In genomic region chrX:6226053-6226645, GRCh38 we compare ENCODE assay signal across 10 cellular contexts. TPM values are rescaled to one million over a fixed set of nuclear protein-coding genes. Genes with fewer than 3 reads are reported as not detected.
A peak's percentile ranks its signal among the peaks of the same experiment; 100 is the strongest.
DNase-seq lines count a peak whose midpoint lies in the region; ATAC-seq, FAIRE-seq and TF ChIP-seq lines count a peak whose summit lies in the region.
"Had no signal": no experiment of that assay in that cellular context is flagged by ENCODE, and none has a peak within 500 bp of the region (broad histone marks: within the 10 kb centered on the region; RNA-seq: fewer than 3 reads in every experiment).

No MANE protein-coding gene starts in this region.

- H3K4me3 ChIP-seq in astrocyte (ENCODE audit: insufficient read depth, low read depth, low read length): peak overlapping the region; percentile 52
- H3K4me3 ChIP-seq in iPS-20b (ENCODE audit: low read length): peak overlapping the region; percentile 88
- H3K4me3 ChIP-seq: mucosa of descending colon had no signal

- H3K27ac Mint-ChIP-seq in astrocyte (ENCODE audit: unreplicated experiment): no peak overlapping the region
- H3K27ac Mint-ChIP-seq in stimulated activated memory B cell treated with anti-CD40 and anti-IgM and Interleukin-4, amounts not matched to agents 10 μg/mL and 1 μg/mL and 100 μg/mL, for 72 hours: peak overlapping the region; percentile 73
- H3K27ac Mint-ChIP-seq in natural killer cell treated with Interleukin-12 subunit alpha and Interleukin-12 subunit beta and Interleukin-15 and Interleukin-18, amount 100 ng/mL, for 72 hours: no peak overlapping the region
- H3K27ac Mint-ChIP-seq in naive thymus-derived CD8-positive, alpha-beta T cell: no peak overlapping the region
- H3K27ac Mint-ChIP-seq: activated T-cell treated with anti-CD3 and anti-CD28 coated beads, Interleukin-2, amount 50 U/mL, for 72 hours had no signal

- no peaks in the 10 kb centered on the region for H3K27me3 Mint-ChIP-seq in astrocyte (ENCODE audit: low read depth, unreplicated experiment)
- peaks cover 13% of the 10 kb centered on the region for H3K27me3 Mint-ChIP-seq in stimulated activated memory B cell treated with anti-CD40 and anti-IgM and Interleukin-4, amounts not matched to agents 10 μg/mL and 1 μg/mL and 100 μg/mL, for 72 hours
- peaks cover 15 to 30% of the 10 kb centered on the region in 2 donors for H3K27me3 Mint-ChIP-seq in natural killer cell treated with Interleukin-12 subunit alpha and Interleukin-12 subunit beta and Interleukin-15 and Interleukin-18, amount 100 ng/mL, for 72 hours
- H3K27me3 Mint-ChIP-seq in naive thymus-derived CD8-positive, alpha-beta T cell: peaks cover 12 to 43% (median 24%) of the 10 kb centered on the region in 5 donors

- H3K79me2 ChIP-seq in astrocyte (ENCODE audit: insufficient read depth, low read length): no peaks in the 10 kb centered on the region

- H3K36me3 ChIP-seq in KOPT-K1 (ENCODE audit: insufficient read depth, low read length): no peaks in the 10 kb centered on the region
- H3K36me3 ChIP-seq in astrocyte (ENCODE audit: insufficient read depth, low read length): no peaks in the 10 kb centered on the region
- no peaks in the 10 kb centered on the region for H3K36me3 ChIP-seq in iPS-20b (ENCODE audit: insufficient read depth, low read depth, low read length)

- H3K27me3 ChIP-seq in astrocyte (ENCODE audit: insufficient read depth, low read length) (peaks cover 3% of the 10 kb centered on the region), iPS-20b (ENCODE audit: insufficient read depth, low read length) (no peaks in the 10 kb centered on the region)

- POLR2A ChIA-PET in naive thymus-derived CD8-positive, alpha-beta T cell (lab: Charles Lee): no interaction called here

- peaks cover 3% of the 10 kb centered on the region for H3K4me1 ChIP-seq in astrocyte (ENCODE audit: insufficient read depth, low read length)
- H3K4me1 ChIP-seq in iPS-20b (ENCODE audit: insufficient read depth, low read length): peaks cover 23% of the 10 kb centered on the region; the same call in 1 of the 2 replicates

- peak overlapping the region; percentile 63 for H2AFZ ChIP-seq in astrocyte (ENCODE audit: low read depth, low read length)

- no peaks in the 10 kb centered on the region for H3K36me3 Mint-ChIP-seq in astrocyte (ENCODE audit: low read depth, unreplicated experiment)
- H3K36me3 Mint-ChIP-seq in stimulated activated memory B cell treated with anti-CD40 and anti-IgM and Interleukin-4, amounts not matched to agents 10 μg/mL and 1 μg/mL and 100 μg/mL, for 72 hours: no peaks in the 10 kb centered on the region
- H3K36me3 Mint-ChIP-seq in natural killer cell treated with Interleukin-12 subunit alpha and Interleukin-12 subunit beta and Interleukin-15 and Interleukin-18, amount 100 ng/mL, for 72 hours: no peaks in the 10 kb centered on the region
- H3K36me3 Mint-ChIP-seq in naive thymus-derived CD8-positive, alpha-beta T cell: peaks cover 0 to 3% (median 0%) of the 10 kb centered on the region in 3 donors

- peaks cover 5% of the 10 kb centered on the region for H3K4me1 Mint-ChIP-seq in astrocyte (ENCODE audit: low read depth, unreplicated experiment)
- peaks cover 6% of the 10 kb centered on the region for H3K4me1 Mint-ChIP-seq in stimulated activated memory B cell treated with anti-CD40 and anti-IgM and Interleukin-4, amounts not matched to agents 10 μg/mL and 1 μg/mL and 100 μg/mL, for 72 hours
- no peaks in the 10 kb centered on the region for H3K4me1 Mint-ChIP-seq in natural killer cell treated with Interleukin-12 subunit alpha and Interleukin-12 subunit beta and Interleukin-15 and Interleukin-18, amount 100 ng/mL, for 72 hours (ENCODE audit: low read depth in 2 of 2)
- H3K4me1 Mint-ChIP-seq in naive thymus-derived CD8-positive, alpha-beta T cell: peaks cover 0 to 6% (median 3%) of the 10 kb centered on the region in 4 donors

- no peaks in the 10 kb centered on the region for H3K9me3 Mint-ChIP-seq in astrocyte (ENCODE audit: unreplicated experiment)
- H3K9me3 Mint-ChIP-seq in stimulated activated memory B cell treated with anti-CD40 and anti-IgM and Interleukin-4, amounts not matched to agents 10 μg/mL and 1 μg/mL and 100 μg/mL, for 72 hours: no peaks in the 10 kb centered on the region
- peaks cover 6% of the 10 kb centered on the region for H3K9me3 Mint-ChIP-seq in natural killer cell treated with Interleukin-12 subunit alpha and Interleukin-12 subunit beta and Interleukin-15 and Interleukin-18, amount 100 ng/mL, for 72 hours
- peaks cover 0 to 6% (median 0%) of the 10 kb centered on the region in 9 donors for H3K9me3 Mint-ChIP-seq in naive thymus-derived CD8-positive, alpha-beta T cell

- H3K27ac ChIP-seq in KOPT-K1 (ENCODE audit: low read depth, low read length, poor library complexity, severe bottlenecking): peak overlapping the region; percentile 31
- H3K27ac ChIP-seq in astrocyte (ENCODE audit: low read depth, low read length): no peak overlapping the region
- H3K27ac ChIP-seq in iPS-20b (ENCODE audit: low read length): no peak overlapping the region

- FAIRE-seq in astrocyte (lab: Jason Lieb, UNC): no peak

- peak overlapping the region; percentile 80 for H3K4me2 ChIP-seq in astrocyte (ENCODE audit: low read length)

- no peaks in the 10 kb centered on the region for H4K20me1 ChIP-seq in astrocyte (ENCODE audit: insufficient read depth, low read length)

- H3K9ac ChIP-seq in astrocyte (ENCODE audit: low read length) (peak overlapping the region; percentile 62), iPS-20b (ENCODE audit: low read depth, low read length) (peak overlapping the region; percentile 81; the same call in 1 of the 2 replicates)

- peak overlapping the region; percentile 87 for H3K4me3 Mint-ChIP-seq in astrocyte (ENCODE audit: unreplicated experiment)
- peak overlapping the region; percentile 73 for H3K4me3 Mint-ChIP-seq in stimulated activated memory B cell treated with anti-CD40 and anti-IgM and Interleukin-4, amounts not matched to agents 10 μg/mL and 1 μg/mL and 100 μg/mL, for 72 hours
- no peak overlapping the region for H3K4me3 Mint-ChIP-seq in natural killer cell treated with Interleukin-12 subunit alpha and Interleukin-12 subunit beta and Interleukin-15 and Interleukin-18, amount 100 ng/mL, for 72 hours
- H3K4me3 Mint-ChIP-seq in naive thymus-derived CD8-positive, alpha-beta T cell: peak overlapping the region in 5 of 10 donors; percentile 10 to 78 (median 50)

- TF ChIP-seq CTCF in astrocyte (IDR thresholded peaks at IDR 0.05; ENCODE audit: insufficient read depth, low read depth, low read length): no peak

- no peak for ATAC-seq in stimulated activated memory B cell treated with anti-CD40 and anti-IgM and Interleukin-4, amounts not matched to agents 10 μg/mL and 1 μg/mL and 100 μg/mL, for 72 hours
- no peak for ATAC-seq in natural killer cell treated with Interleukin-12 subunit alpha and Interleukin-12 subunit beta and Interleukin-15 and Interleukin-18, amount 100 ng/mL, for 72 hours
- no peak for ATAC-seq in naive thymus-derived CD8-positive, alpha-beta T cell
- ATAC-seq: mucosa of descending colon had no signal

- DNase-seq in astrocyte (ENCODE audit: low read depth): no peak
- no peak for DNase-seq in natural killer cell treated with Interleukin-12 subunit alpha and Interleukin-12 subunit beta and Interleukin-15 and Interleukin-18, amount 100 ng/mL, for 72 hours (ENCODE audit: low spot score)
- DNase-seq in mucosa of gallbladder (ENCODE audit: low spot score): no peak
- DNase-seq in naive thymus-derived CD8-positive, alpha-beta T cell: no peak
- DNase-seq in effector CD8-positive, alpha-beta T cell (lab: John Stamatoyannopoulos, UW): no peak
- DNase-seq: activated T-cell treated with anti-CD3 and anti-CD28 coated beads, Interleukin-2, amount 50 U/mL, for 72 hours had no signal

- H3K9me3 ChIP-seq in KOPT-K1 (ENCODE audit: insufficient read depth, low read length, poor library complexity, severe bottlenecking) (no peaks in the 10 kb centered on the region), astrocyte (ENCODE audit: insufficient read depth, low read depth, low read length) (no peaks in the 10 kb centered on the region), iPS-20b (ENCODE audit: insufficient read depth, low read depth, low read length) (no peaks in the 10 kb centered on the region)
- H3K9me3 ChIP-seq: mucosa of descending colon had no signal

RNA-seq across cellular contexts. Expression of gene NLGN4X, which starts 2.5 kb away (rescaled TPM):
- total RNA-seq in astrocyte (11.3 and 11.5 TPM in 2 replicates), mucosa of gallbladder (3.6 TPM)
- not detected for total RNA-seq in natural killer cell treated with Interleukin-12 subunit alpha and Interleukin-12 subunit beta and Interleukin-15 and Interleukin-18, amount 100 ng/mL, for 72 hours
- total RNA-seq in naive thymus-derived CD8-positive, alpha-beta T cell: not detected
- polyA plus RNA-seq in naive thymus-derived CD8-positive, alpha-beta T cell: not detected
